Comparison of ENCODE assay signal across 23 cellular contexts in the genomic region with DNA sequence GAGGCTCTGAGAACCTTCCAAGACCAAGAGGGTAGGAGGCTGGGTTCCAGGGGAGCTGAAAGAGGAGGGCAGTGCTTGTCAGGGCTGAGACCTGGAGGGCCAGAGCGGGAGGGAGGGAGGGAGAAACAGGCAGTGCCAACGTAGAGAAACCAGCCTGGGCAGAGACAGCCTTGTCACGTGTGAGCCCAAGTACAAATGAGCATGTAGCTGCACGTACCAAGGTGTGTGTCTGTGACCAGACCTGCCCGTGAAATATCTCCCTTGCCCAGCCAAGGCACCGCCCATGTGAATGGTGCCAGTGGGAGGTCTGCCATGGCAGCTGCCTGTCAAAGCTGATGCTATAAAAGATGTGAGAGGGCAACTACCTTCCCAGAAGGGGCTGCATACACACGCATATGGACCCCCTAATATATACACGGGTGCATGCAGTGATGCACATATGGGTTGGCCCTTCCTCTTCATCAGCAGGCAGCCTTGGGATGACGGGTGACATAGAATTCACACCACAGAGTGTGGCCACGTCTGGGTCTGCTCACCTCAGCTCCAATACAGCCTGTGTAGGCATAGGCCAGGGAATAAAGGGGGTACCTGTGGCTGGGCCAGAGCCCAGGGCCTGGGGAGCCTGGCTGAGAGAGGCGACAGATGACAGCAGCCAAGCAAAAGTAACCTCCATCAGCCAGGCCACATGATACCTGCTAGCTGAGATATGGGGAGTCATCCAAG. TPM values are rescaled to one million over a fixed set of nuclear protein-coding genes. Genes with fewer than 3 reads are reported as not detected.
DNase-seq lines count a peak whose midpoint lies in the region; ATAC-seq and TF ChIP-seq lines count a peak whose summit lies in the region.
"Had no signal": no experiment of that assay in that cellular context is flagged by ENCODE, and none has a peak within 500 bp of the region (broad histone marks: within the 10 kb centered on the region; RNA-seq: fewer than 3 reads in every experiment).

No MANE protein-coding gene starts in this region.

- H2AFZ ChIP-seq in mammary epithelial cell (ENCODE audit: low read depth, low read length) (peak overlapping the region; percentile 73), mesenchymal stem cell (ENCODE audit: low read depth, low read length) (no peak overlapping the region)
- H2AFZ ChIP-seq: GM23338 had no signal

- no peak overlapping the region for H2BK15ac ChIP-seq in mesenchymal stem cell (ENCODE audit: low read depth, poor library complexity, severe bottlenecking)

- DNase-seq in NCI-H345 (lab: John Stamatoyannopoulos, UW) (peak; percentile 58), NCI-H345 treated with DMSO at 0.1 percent for 48 hours (lab: John Stamatoyannopoulos, UW; ENCODE audit: unreplicated experiment) (no peak), mammary epithelial cell (peak; percentile 97), mesenchymal stem cell (no peak), upper lobe of right lung (no peak), NK-92 (lab: John Stamatoyannopoulos, UW; ENCODE audit: unreplicated experiment) (no peak), kidney tubule cell (ENCODE audit: low spot score) (no peak)
- DNase-seq in activated CD4-positive, alpha-beta T cell treated with anti-CD3 and anti-CD28 coated beads, Interleukin-2, amount 10 ng/mL, durations not matched to agents 24 days and 14 days: no peak
- DNase-seq: activated CD4-positive, alpha-beta T cell treated with anti-CD3 and anti-CD28 coated beads, Interleukin-2, amount 50 U/mL, for 4 hours; activated naive CD8-positive, alpha-beta T cell treated with anti-CD3 and anti-CD28 coated beads for 36 hours; activated T-cell treated with anti-CD3 and anti-CD28 coated beads, Interleukin-2, amount 50 U/mL, for 4 hours; brain microvascular endothelial cell; head of caudate nucleus; NCI-H2081; NCI-H69; stimulated activated CD4-positive, alpha-beta T cell treated with anti-CD3 and anti-CD28 coated beads, Interleukin-4, amount 100 ng/mL, for 1 hour; SW 1271 had no signal

- H2BK5ac ChIP-seq in mesenchymal stem cell (ENCODE audit: low read depth, low read length, poor library complexity, severe bottlenecking): no peak overlapping the region

- no TSS peak for BruUV-seq in mammary epithelial cell (replicated peaks; lab: Mats Ljungman, UMichigan)

- H3K36me3 Mint-ChIP-seq in activated CD4-positive, alpha-beta T cell treated with anti-CD3 and anti-CD28 coated beads, Interleukin-2, amount 10 ng/mL, durations not matched to agents 24 days and 14 days (ENCODE audit: low read depth): no peaks in the 10 kb centered on the region
- H3K36me3 Mint-ChIP-seq: activated naive CD8-positive, alpha-beta T cell treated with anti-CD3 and anti-CD28 coated beads for 36 hours; IgD-negative memory B cell had no signal

- no peaks in the 10 kb centered on the region for H3K9me3 ChIP-seq in mammary epithelial cell (replicated peaks; ENCODE audit: insufficient read depth, low read length)
- H3K9me3 ChIP-seq in mesenchymal stem cell (ENCODE audit: control insufficient read depth, low read length): no peaks in the 10 kb centered on the region
- H3K9me3 ChIP-seq in upper lobe of right lung: no peaks in the 10 kb centered on the region
- H3K9me3 ChIP-seq: BLaER1 treated with 17β-estradiol and CSF1 and Interleukin-3, amounts not matched to agents 10 nM and 100 nM; sigmoid colon; thoracic aorta had no signal

- no peak overlapping the region for H3K23ac ChIP-seq in mesenchymal stem cell (ENCODE audit: low read length in 2 of 2)

- no peak overlapping the region for H3K14ac ChIP-seq in mesenchymal stem cell (ENCODE audit: low read length in 2 of 2)

- peaks cover 28% of the 10 kb centered on the region for H3K79me1 ChIP-seq in mesenchymal stem cell (replicated peaks; ENCODE audit: low read length, poor library complexity, severe bottlenecking)

- 32% methylated on average over 8 of the region's 11 CpGs for WGBS in mammary epithelial cell (ENCODE audit: low coverage, missing lambda C conversion rate)
- 93% methylated on average over 11 of the region's 11 CpGs for WGBS in mesenchymal stem cell

- H4K8ac ChIP-seq in mesenchymal stem cell (ENCODE audit: low read length): peak overlapping the region; percentile 19

- H3K4me1 ChIP-seq in mammary epithelial cell (ENCODE audit: insufficient read depth, low read length) (peaks cover 51% of the 10 kb centered on the region), mesenchymal stem cell (ENCODE audit: control insufficient read depth, insufficient read depth, low read depth, low read length) (no peaks in the 10 kb centered on the region), upper lobe of right lung (no peaks in the 10 kb centered on the region)

- dilution Hi-C loops in mammary epithelial cell (cut with HindIII; ENCODE audit: low sequenced_read_pairs): no loop called here

- H3K27me3 ChIP-seq in mammary epithelial cell (ENCODE audit: insufficient read depth, low read length) (no peaks in the 10 kb centered on the region), mesenchymal stem cell (ENCODE audit: control insufficient read depth in 1 of 2, insufficient read depth in 1 of 2, low read length in 2 of 2) (no peaks in the 10 kb centered on the region), upper lobe of right lung (no peaks in the 10 kb centered on the region)
- H3K27me3 ChIP-seq: BLaER1 treated with 17β-estradiol and CSF1 and Interleukin-3, amounts not matched to agents 10 nM and 100 nM; brain microvascular endothelial cell; dorsolateral prefrontal cortex; sigmoid colon had no signal

- no peak overlapping the region for H2AK5ac ChIP-seq in mesenchymal stem cell (ENCODE audit: low read length, severe bottlenecking)

- H4K91ac ChIP-seq in mesenchymal stem cell (ENCODE audit: low read length): no peak overlapping the region

- H3K9me3 Mint-ChIP-seq in activated CD4-positive, alpha-beta T cell treated with anti-CD3 and anti-CD28 coated beads, Interleukin-2, amount 10 ng/mL, durations not matched to agents 24 days and 14 days: no peaks in the 10 kb centered on the region
- H3K9me3 Mint-ChIP-seq: activated naive CD8-positive, alpha-beta T cell treated with anti-CD3 and anti-CD28 coated beads for 36 hours; activated T-cell treated with anti-CD3 and anti-CD28 coated beads, Interleukin-2, amount 50 U/mL, for 4 hours; GM23338; IgD-negative memory B cell had no signal

- CTCF ChIA-PET in mammary epithelial cell (lab: Charles Lee; ENCODE audit: low non-redundant PET): no interaction called here

- H3K27me3 Mint-ChIP-seq in activated CD4-positive, alpha-beta T cell treated with anti-CD3 and anti-CD28 coated beads, Interleukin-2, amount 10 ng/mL, durations not matched to agents 24 days and 14 days: no peaks in the 10 kb centered on the region
- H3K27me3 Mint-ChIP-seq: activated naive CD8-positive, alpha-beta T cell treated with anti-CD3 and anti-CD28 coated beads for 36 hours had no signal

- no peaks in the 10 kb centered on the region for H3K36me3 ChIP-seq in mammary epithelial cell (ENCODE audit: insufficient read depth, low read length)
- peaks cover 14 to 17% of the 10 kb centered on the region in 2 experiments for H3K36me3 ChIP-seq in mesenchymal stem cell (ENCODE audit: control insufficient read depth in 1 of 2, insufficient read depth in 2 of 2, low read depth in 1 of 2, low read length in 2 of 2)
- no peaks in the 10 kb centered on the region for H3K36me3 ChIP-seq in upper lobe of right lung
- H3K36me3 ChIP-seq: brain microvascular endothelial cell had no signal

- no peaks in the 10 kb centered on the region for H4K20me1 ChIP-seq in mammary epithelial cell (ENCODE audit: insufficient read depth, low read length)

- H3K4me3 Mint-ChIP-seq in activated CD4-positive, alpha-beta T cell treated with anti-CD3 and anti-CD28 coated beads, Interleukin-2, amount 10 ng/mL, durations not matched to agents 24 days and 14 days: no peak overlapping the region
- H3K4me3 Mint-ChIP-seq: activated naive CD8-positive, alpha-beta T cell treated with anti-CD3 and anti-CD28 coated beads for 36 hours; activated T-cell treated with anti-CD3 and anti-CD28 coated beads, Interleukin-2, amount 50 U/mL, for 4 hours; GM23338; IgD-negative memory B cell had no signal

- no peak overlapping the region for H3K4ac ChIP-seq in mesenchymal stem cell (ENCODE audit: low read depth in 1 of 2, low read length in 2 of 2)

- ATAC-seq in upper lobe of right lung: peak; percentile 33
- ATAC-seq: activated T-cell treated with anti-CD3 and anti-CD28 coated beads, Interleukin-2, amount 50 U/mL, for 4 hours; GM23338 had no signal

- no peak overlapping the region for H2BK120ac ChIP-seq in mesenchymal stem cell (ENCODE audit: low read depth, low read length)

- H3K4me1 Mint-ChIP-seq in activated CD4-positive, alpha-beta T cell treated with anti-CD3 and anti-CD28 coated beads, Interleukin-2, amount 10 ng/mL, durations not matched to agents 24 days and 14 days: no peaks in the 10 kb centered on the region
- H3K4me1 Mint-ChIP-seq: activated naive CD8-positive, alpha-beta T cell treated with anti-CD3 and anti-CD28 coated beads for 36 hours had no signal

- intact Hi-C loops in mammary epithelial cell (cut with micrococcal nuclease) (loop anchor here (2.0 kb wide), 1 partner anchor 59 kb away; no protein-coding TSS in a partner anchor), upper lobe of right lung (cut with DNase I) (no loop called here)
- intact Hi-C loops in activated CD4-positive, alpha-beta T cell treated with anti-CD3 and anti-CD28 coated beads, Interleukin-2, amount 10 ng/mL, durations not matched to agents 24 days and 14 days (cut with micrococcal nuclease): no loop called here

- TF ChIP-seq CTCF in mammary epithelial cell (conservative IDR thresholded peaks at IDR 0.05 in 1 of 2, IDR thresholded peaks at IDR 0.05 in 1 of 2; ENCODE audit: extremely low read depth in 1 of 2, insufficient read depth in 1 of 2, low read depth in 1 of 2, low read length in 2 of 2) (no peak), upper lobe of right lung (IDR thresholded peaks at IDR 0.05) (no peak)

- in situ Hi-C loops in mammary epithelial cell (cut with MboI; ENCODE audit: low sequenced_read_pairs in 2 of 2): no loop called here

- H3K4me3 ChIP-seq in mammary epithelial cell (replicated peaks in 1 of 3; ENCODE audit: insufficient read depth in 1 of 3, low read depth in 2 of 3, low read length in 3 of 3) (no peak overlapping the region), mesenchymal stem cell (ENCODE audit: insufficient read depth in 1 of 2, low read depth in 1 of 2, low read length in 2 of 2) (no peak overlapping the region), upper lobe of right lung (no peak overlapping the region)
- H3K4me3 ChIP-seq: BLaER1 treated with 17β-estradiol and CSF1 and Interleukin-3, amounts not matched to agents 10 nM and 100 nM; dorsolateral prefrontal cortex; GM23338; sigmoid colon; thoracic aorta had no signal

- H3K9ac ChIP-seq in mammary epithelial cell (ENCODE audit: insufficient read depth, low read length) (peak overlapping the region; percentile 53), mesenchymal stem cell (ENCODE audit: low read length) (no peak overlapping the region)

- peak overlapping the region; percentile 83 for H3K27ac ChIP-seq in mammary epithelial cell (ENCODE audit: insufficient read depth, low read depth, low read length)
- H3K27ac ChIP-seq in mesenchymal stem cell (ENCODE audit: low read length, poor library complexity, severe bottlenecking): no peak overlapping the region
- H3K27ac ChIP-seq in upper lobe of right lung: no peak overlapping the region
- H3K27ac ChIP-seq: BLaER1 treated with 17β-estradiol and CSF1 and Interleukin-3, amounts not matched to agents 10 nM and 100 nM; brain microvascular endothelial cell; sigmoid colon; thoracic aorta had no signal

- no peak overlapping the region for H3K27ac Mint-ChIP-seq in activated CD4-positive, alpha-beta T cell treated with anti-CD3 and anti-CD28 coated beads, Interleukin-2, amount 10 ng/mL, durations not matched to agents 24 days and 14 days
- H3K27ac Mint-ChIP-seq: activated naive CD8-positive, alpha-beta T cell treated with anti-CD3 and anti-CD28 coated beads for 36 hours; GM23338; IgD-negative memory B cell had no signal

- H3K4me2 ChIP-seq in mammary epithelial cell (ENCODE audit: insufficient read depth, low read depth, low read length) (peak overlapping the region; percentile 31), mesenchymal stem cell (ENCODE audit: low read length, poor library complexity, severe bottlenecking) (no peak overlapping the region)
- H3K4me2 ChIP-seq: BLaER1 treated with 17β-estradiol and CSF1 and Interleukin-3, amounts not matched to agents 10 nM and 100 nM; GM23338 had no signal

- peaks cover 17% of the 10 kb centered on the region for H3K79me2 ChIP-seq in mammary epithelial cell (ENCODE audit: insufficient read depth, low read length)

- no peak overlapping the region for H3K18ac ChIP-seq in mesenchymal stem cell (ENCODE audit: low read depth in 1 of 2, low read length in 2 of 2)

- H2BK12ac ChIP-seq in mesenchymal stem cell (ENCODE audit: low read length in 2 of 2): no peak overlapping the region

RNA-seq across cellular contexts. Expression of a gene that starts 7.8 kb away (rescaled TPM):
- total RNA-seq in mammary epithelial cell (10 to 100 TPM; 65.3 to 81.7 TPM), upper lobe of right lung (78.6 TPM)
- polyA plus RNA-seq in mammary epithelial cell: 86.8 TPM
- polyA minus RNA-seq in mammary epithelial cell: 149 TPM
- polyA plus RNA-seq in mesenchymal stem cell (2013, experiment 1 of 2): 29.3 TPM
- 28.9 TPM for polyA plus RNA-seq in mesenchymal stem cell (2013, experiment 2 of 2)
- total RNA-seq in activated CD4-positive, alpha-beta T cell treated with anti-CD3 and anti-CD28 coated beads, Interleukin-2, amount 10 ng/mL, durations not matched to agents 24 days and 14 days: 6.1 and 6.5 TPM in 2 replicates
- polyA plus RNA-seq: IgD-negative memory B cell had no signal

Comparison
In these comparisons a context has a peak if more than half of its experiments do, and no peak if none do; other contexts are left out.
1. DNase-seq: peak in NCI-H345 (single experiment) and mammary epithelial cell (single experiment); none in NCI-H345 treated with DMSO at 0.1 percent for 48 hours (single experiment), mesenchymal stem cell (single experiment), upper lobe of right lung (single experiment), NK-92 (single experiment), activated CD4-positive, alpha-beta T cell treated with anti-CD3 and anti-CD28 coated beads, Interleukin-2, amount 10 ng/mL, durations not matched to agents 24 days and 14 days (single experiment) and kidney tubule cell (single experiment).